8 cellular contexts compared by ENCODE assay signal in genomic region chr17:21452377-21453143, GRCh38.
DNase-seq lines count a peak whose midpoint lies in the region; ATAC-seq and TF ChIP-seq lines count a peak whose summit lies in the region.

No MANE protein-coding gene starts in this region.

- H3K4me3 ChIP-seq in Peyer's patch (peak overlapping the region in 2 of 4 donors; percentile 13), iPS-20b (ENCODE audit: low read length) (peak overlapping the region; percentile 51; the same call in 1 of the 2 replicates), gastrocnemius medialis (peak overlapping the region; percentile 51 to 58 (median 53))

- intact Hi-C loops in MCF 10A (cut with micrococcal nuclease) = no loop called here
- intact Hi-C loops in gastrocnemius medialis (cut with DNase I; ENCODE audit: low total_unique reads) = loop anchor here (1.0 to 10.0 kb wide), 3 partner anchors 59 to 328 kb away; partner anchors contain the start of gene DHRS7B

- no peaks in the 10 kb centered on the region for H3K9me3 Mint-ChIP-seq in MCF 10A (ENCODE audit: unreplicated experiment)

- H3K9me3 ChIP-seq in Peyer's patch (peaks cover 0 to 4% (median 0%) of the 10 kb centered on the region in 4 donors), iPS-20b (ENCODE audit: insufficient read depth, low read depth, low read length) (no peaks in the 10 kb centered on the region), gastrocnemius medialis (no peaks in the 10 kb centered on the region)

- peaks cover under 1% of the 10 kb centered on the region for H3K36me3 Mint-ChIP-seq in MCF 10A (ENCODE audit: insufficient read depth, unreplicated experiment)

- H3K4me1 ChIP-seq in Peyer's patch (peaks cover 0 to 9% (median 0%) of the 10 kb centered on the region in 4 donors), iPS-20b (ENCODE audit: insufficient read depth, low read length) (0 out of 2 replicates have a peak, but pooled peaks cover 3% of the 10 kb centered on the region), gastrocnemius medialis (peaks cover 4 to 10% of the 10 kb centered on the region in 2 donors)

- TF ChIP-seq POLR2A in Peyer's patch (IDR thresholded peaks at IDR 0.05) = no peak
- TF ChIP-seq POLR2A in gastrocnemius medialis (IDR thresholded peaks at IDR 0.05) = peak in 1 of 2 donors; percentile 23

- H3K27ac Mint-ChIP-seq in MCF 10A (ENCODE audit: low read depth, unreplicated experiment) = no peak overlapping the region

- TF ChIP-seq CTCF in GM12872 (IDR thresholded peaks at IDR 0.05; ENCODE audit: insufficient read depth, low read depth, low read length) (0 out of 3 replicates have a peak, but pooled peaks have one; percentile 24), Peyer's patch (IDR thresholded peaks at IDR 0.05) (peak in 4 of 6 experiments; percentile 27 to 37 (median 36)), MCF 10A (IDR thresholded peaks at IDR 0.05; ENCODE audit: unreplicated experiment) (peak; percentile 5), gastrocnemius medialis (IDR thresholded peaks at IDR 0.05 in 4 of 5, conservative IDR thresholded peaks at IDR 0.05 in 1 of 5) (peak; percentile 41 to 72 (median 59))

- H3K9ac ChIP-seq in iPS-20b (ENCODE audit: low read depth, low read length) = no peak overlapping the region

- peak; percentile 57 to 75 for ATAC-seq in gastrocnemius medialis
- ATAC-seq in GM18861 (IDR thresholded peaks at IDR 0.05; ENCODE audit: unreplicated experiment) = no peak
- no peak for ATAC-seq in HG02610 (IDR thresholded peaks at IDR 0.05; ENCODE audit: unreplicated experiment)

- BruUV-seq in MCF 10A (replicated peaks; lab: Mats Ljungman, UMichigan) = no TSS peak

- POLR2A ChIA-PET in MCF 10A (lab: Yijun Ruan, JAX) = no interaction called here

- in situ Hi-C loops in gastrocnemius medialis (cut with MboI; ENCODE audit: low sequenced_read_pairs in 4 of 4) = loop anchor here in 1 of 4 donors (10.0 kb wide), 1 partner anchor 138 kb away; no protein-coding TSS in a partner anchor

- H3K27ac ChIP-seq in Peyer's patch (no peak overlapping the region), iPS-20b (ENCODE audit: low read length) (no peak overlapping the region), gastrocnemius medialis (no peak overlapping the region)

- no peak overlapping the region for H3K4me3 Mint-ChIP-seq in MCF 10A (ENCODE audit: unreplicated experiment)

- H3K4me1 Mint-ChIP-seq in MCF 10A (ENCODE audit: insufficient read depth, unreplicated experiment) = peaks cover 5% of the 10 kb centered on the region

- H3K27me3 Mint-ChIP-seq in MCF 10A (ENCODE audit: insufficient read depth, unreplicated experiment) = no peaks in the 10 kb centered on the region

- DNase-seq in Peyer's patch (peak in 2 of 3 donors; percentile 27 to 62), MCF 10A (ENCODE audit: unreplicated experiment) (peak; percentile 12), gastrocnemius medialis (peak; percentile 47 to 58), activated gamma-delta T cell (lab: John Stamatoyannopoulos, UW) (no peak)

- H3K27me3 ChIP-seq in Peyer's patch (no peaks in the 10 kb centered on the region), iPS-20b (ENCODE audit: insufficient read depth, low read length) (peaks cover 32% of the 10 kb centered on the region), gastrocnemius medialis (no peaks in the 10 kb centered on the region)

- no peaks in the 10 kb centered on the region for H3K36me3 ChIP-seq in Peyer's patch
- no peaks in the 10 kb centered on the region for H3K36me3 ChIP-seq in iPS-20b (ENCODE audit: insufficient read depth, low read depth, low read length)
- H3K36me3 ChIP-seq in gastrocnemius medialis = no peaks in the 10 kb centered on the region

- CTCF ChIA-PET in MCF 10A (lab: Yijun Ruan, JAX) = interaction anchor here (0.8 to 1.5 kb wide), 3 partner anchors 15 to 174 kb away, joined by 3 to 4 read pairs (median 3); no protein-coding TSS in a partner anchor

Comparison
In these comparisons a context has a peak if more than half of its experiments do, and no peak if none do; other contexts are left out.
1. CTCF ChIP-seq: peak in every context shown above with its lines; median percentile 59 in gastrocnemius medialis; 36 in Peyer's patch; 24 in GM12872; 5 in MCF 10A.
2. ATAC-seq: peak in gastrocnemius medialis (2 of 2); none in GM18861 (single experiment) and HG02610 (single experiment).